10 cellular contexts compared by ENCODE assay signal in genomic region chr3:156290917-156291268, GRCh38.
DNase-seq lines count a peak whose midpoint lies in the region; ATAC-seq and TF ChIP-seq lines count a peak whose summit lies in the region.
"Had no signal": no experiment of that assay in that cellular context is flagged by ENCODE, and none has a peak within 500 bp of the region (broad histone marks: within the 10 kb centered on the region; RNA-seq: fewer than 3 reads in every experiment).

No MANE protein-coding gene starts in this region.

- H3K27ac ChIP-seq in caudate nucleus (ENCODE audit: low read depth, low read length) (peak overlapping the region; percentile 71), mesendoderm (ENCODE audit: low read depth, low read length) (no peak overlapping the region), testis (no peak overlapping the region)

- H2BK15ac ChIP-seq in mesendoderm (replicated peaks; ENCODE audit: low read depth), result no peak overlapping the region

- H4K8ac ChIP-seq in mesendoderm (ENCODE audit: low read depth, low read length), result no peak overlapping the region

- no peak overlapping the region for H3K56ac ChIP-seq in mesendoderm (ENCODE audit: low read length)

- TF ChIP-seq CTCF in testis (IDR thresholded peaks at IDR 0.05), result no peak

- no peaks in the 10 kb centered on the region for H3K4me1 ChIP-seq in mesendoderm (ENCODE audit: control insufficient read depth, low read depth, low read length)
- H3K4me1 ChIP-seq in testis, result peaks cover 6% of the 10 kb centered on the region

- H3K79me1 ChIP-seq in mesendoderm (ENCODE audit: low read length), result no peaks in the 10 kb centered on the region

- ATAC-seq in GM18873 (IDR thresholded peaks at IDR 0.05; ENCODE audit: low FRiP score, unreplicated experiment), result no peak
- no peak for ATAC-seq in GM21576 (IDR thresholded peaks at IDR 0.05; ENCODE audit: unreplicated experiment)

- H3K18ac ChIP-seq in mesendoderm (ENCODE audit: low read length), result no peak overlapping the region

- H3K79me2 ChIP-seq in mesendoderm (ENCODE audit: control insufficient read depth, insufficient read depth, low read length), result no peaks in the 10 kb centered on the region

- H3K23ac ChIP-seq in mesendoderm (ENCODE audit: low read length), result no peak overlapping the region

- H3K4ac ChIP-seq in mesendoderm (ENCODE audit: low read depth, low read length), result no peak overlapping the region

- H4K5ac ChIP-seq in mesendoderm (ENCODE audit: low read length), result no peak overlapping the region

- intact Hi-C loops in testis (cut with DNase I; ENCODE audit: low total_unique reads), result no loop called here

- no peak overlapping the region for H3K9ac ChIP-seq in mesendoderm (ENCODE audit: low read length)

- no peak overlapping the region for H2BK120ac ChIP-seq in mesendoderm (ENCODE audit: low read depth, low read length)

- peak; percentile 44 to 62 for DNase-seq in NCI-H524 (lab: John Stamatoyannopoulos, UW)
- DNase-seq in NCI-H524 treated with DMSO at 0.1 percent for 48 hours (lab: John Stamatoyannopoulos, UW), result no peak
- peak in 39 of 61 donors; percentile 8 to 85 (median 56) for DNase-seq in caudate nucleus (lab: John Stamatoyannopoulos, UW)
- DNase-seq in mesendoderm, result no peak
- DNase-seq in testis, result no peak
- DNase-seq in SHP77 (lab: John Stamatoyannopoulos, UW), result no peak
- DNase-seq: midbrain, NCI-H1092 had no signal

- no peak overlapping the region for H2AK5ac ChIP-seq in mesendoderm (ENCODE audit: low read length)

- H3K27me3 ChIP-seq in mesendoderm (ENCODE audit: insufficient read depth, low read length, poor library complexity), result peaks cover 18% of the 10 kb centered on the region
- no peaks in the 10 kb centered on the region for H3K27me3 ChIP-seq in testis

- H3K4me3 ChIP-seq in mesendoderm (ENCODE audit: low read length), result no peak overlapping the region
- H3K4me3 ChIP-seq in testis, result peak overlapping the region; percentile 29 to 43

- H3K9me3 ChIP-seq in testis, result no peaks in the 10 kb centered on the region

- TF ChIP-seq POLR2A in testis (IDR thresholded peaks at IDR 0.05), result no peak

- no peak overlapping the region for H2BK5ac ChIP-seq in mesendoderm (ENCODE audit: low read length)

- peak overlapping the region; percentile 14 for H3K4me2 ChIP-seq in mesendoderm (ENCODE audit: low read length)

- H3K36me3 ChIP-seq in mesendoderm (ENCODE audit: control insufficient read depth, insufficient read depth, low read length) (no peaks in the 10 kb centered on the region), testis (ENCODE audit: low read depth, missing control alignments) (no peaks in the 10 kb centered on the region)

- WGBS in mesendoderm (ENCODE audit: extremely low coverage, insufficient coverage, low lambda C conversion rate), result no CpG with 5 or more reads among the region's 11 CpGs
- 4 to 10% methylated on average over 6 to 11 of the region's 11 CpGs for WGBS in testis, 2 donors

Comparison
In these comparisons a context has a peak if more than half of its experiments do, and no peak if none do; other contexts are left out.
1. DNase-seq: peak in NCI-H524 (2 of 2) and caudate nucleus (39 of 61); none in NCI-H524 treated with DMSO at 0.1 percent for 48 hours (single experiment), mesendoderm (single experiment), testis (single experiment) and SHP77 (0 of 2).